Comparison of ENCODE assay signal across 20 cellular contexts in the genomic region with DNA sequence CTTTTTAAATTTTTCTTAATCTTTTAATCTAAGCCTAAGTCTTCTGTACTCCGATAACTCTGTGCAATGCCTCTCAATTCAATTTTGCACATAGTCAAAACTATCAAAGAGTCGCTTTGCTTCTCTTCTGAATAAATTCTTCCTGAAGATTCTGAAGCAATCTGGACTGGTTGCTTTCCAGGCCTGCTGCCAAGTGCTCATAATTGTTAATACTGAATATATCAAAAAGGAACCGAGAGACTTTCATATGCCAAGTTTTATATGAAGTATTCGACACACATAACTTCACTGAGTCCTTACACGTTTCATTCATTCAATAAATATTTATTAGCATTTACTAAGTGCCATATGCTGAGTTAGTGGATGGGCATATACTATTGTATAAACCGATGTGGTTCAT.
"Had no signal": no experiment of that assay in that cellular context is flagged by ENCODE, and none has a peak within 500 bp of the region (broad histone marks: within the 10 kb centered on the region; RNA-seq: fewer than 3 reads in every experiment).

No MANE protein-coding gene starts in this region.

- H3K27ac ChIP-seq: Peyer's patch, RWPE1 had no signal

- H3K4me1 Mint-ChIP-seq: activated B cell treated with CpG ODN at 0.5 μM for 24 hours; activated CD4-positive, alpha-beta T cell treated with anti-CD3 and anti-CD28 coated beads, Interleukin-2, amount 10 ng/mL, durations not matched to agents 24 days and 14 days; activated CD8-positive, alpha-beta memory T cell treated with anti-CD3 and anti-CD28 coated beads, Interleukin-2, amount 10 ng/mL, durations not matched to agents 7 days and 5 days; T-helper 17 cell had no signal

- H3K27ac Mint-ChIP-seq: activated B cell treated with CpG ODN at 0.5 μM for 24 hours; activated CD4-positive, alpha-beta T cell treated with anti-CD3 and anti-CD28 coated beads, Interleukin-2, amount 10 ng/mL, durations not matched to agents 24 days and 14 days; activated CD8-positive, alpha-beta memory T cell treated with anti-CD3 and anti-CD28 coated beads, Interleukin-2, amount 10 ng/mL, durations not matched to agents 7 days and 5 days; activated naive CD4-positive, alpha-beta T cell treated with anti-CD3 and anti-CD28 coated beads for 36 hours; activated naive CD8-positive, alpha-beta T cell; activated T-cell treated with anti-CD3 and anti-CD28 coated beads, Interleukin-2, amount 50 U/mL, for 24 hours; T-helper 17 cell had no signal

- H3K4me3 Mint-ChIP-seq: activated B cell treated with CpG ODN at 0.5 μM for 24 hours; activated CD4-positive, alpha-beta T cell treated with anti-CD3 and anti-CD28 coated beads, Interleukin-2, amount 10 ng/mL, durations not matched to agents 24 days and 14 days; activated CD8-positive, alpha-beta memory T cell treated with anti-CD3 and anti-CD28 coated beads, Interleukin-2, amount 10 ng/mL, durations not matched to agents 7 days and 5 days; activated naive CD4-positive, alpha-beta T cell treated with anti-CD3 and anti-CD28 coated beads for 36 hours; activated naive CD8-positive, alpha-beta T cell; activated T-cell treated with anti-CD3 and anti-CD28 coated beads, Interleukin-2, amount 50 U/mL, for 24 hours; T-helper 17 cell had no signal

- H3K4me3 ChIP-seq: Peyer's patch had no signal

- H3K36me3 ChIP-seq: Peyer's patch had no signal

- DNase-seq: activated B cell treated with CpG ODN at 0.5 μM for 24 hours; activated CD4-positive, alpha-beta T cell treated with anti-CD3 and anti-CD28 coated beads for 1 hour; activated CD4-positive, alpha-beta T cell treated with anti-CD3 and anti-CD28 coated beads, Interleukin-2, amount 10 ng/mL, durations not matched to agents 24 days and 14 days; activated CD4-positive, alpha-beta T cell treated with anti-CD3 and anti-CD28 coated beads, Interleukin-2, amount 50 U/mL, for 48 hours; activated CD8-positive, alpha-beta memory T cell treated with anti-CD3 and anti-CD28 coated beads, Interleukin-2, amount 10 ng/mL, durations not matched to agents 7 days and 5 days; activated gamma-delta T cell; activated naive CD4-positive, alpha-beta T cell treated with anti-CD3 and anti-CD28 coated beads for 36 hours; activated T-cell treated with anti-CD3 and anti-CD28 coated beads, Interleukin-2, amount 50 U/mL, for 24 hours; KG1; NCI-H1048; NCI-H146; NCI-H187 treated with DMSO at 0.1 percent for 48 hours; NCI-H2081 treated with DMSO at 0.1 percent for 48 hours; NCI-H524; Peyer's patch; SHP77 treated with DMSO at 0.1 percent for 48 hours; T-helper 17 cell; T-helper 9 cell had no signal

- H3K9me3 Mint-ChIP-seq: activated B cell treated with CpG ODN at 0.5 μM for 24 hours; activated CD4-positive, alpha-beta T cell treated with anti-CD3 and anti-CD28 coated beads, Interleukin-2, amount 10 ng/mL, durations not matched to agents 24 days and 14 days; activated naive CD4-positive, alpha-beta T cell treated with anti-CD3 and anti-CD28 coated beads for 36 hours; activated T-cell treated with anti-CD3 and anti-CD28 coated beads, Interleukin-2, amount 50 U/mL, for 24 hours had no signal

- ATAC-seq: activated CD8-positive, alpha-beta memory T cell treated with anti-CD3 and anti-CD28 coated beads, Interleukin-2, amount 10 ng/mL, durations not matched to agents 7 days and 5 days; T-helper 17 cell had no signal

- H3K9me3 ChIP-seq: Peyer's patch had no signal

- H3K27me3 Mint-ChIP-seq: activated CD4-positive, alpha-beta T cell treated with anti-CD3 and anti-CD28 coated beads, Interleukin-2, amount 10 ng/mL, durations not matched to agents 24 days and 14 days; activated naive CD8-positive, alpha-beta T cell; activated T-cell treated with anti-CD3 and anti-CD28 coated beads, Interleukin-2, amount 50 U/mL, for 24 hours had no signal

- H3K36me3 Mint-ChIP-seq: activated CD8-positive, alpha-beta memory T cell treated with anti-CD3 and anti-CD28 coated beads, Interleukin-2, amount 10 ng/mL, durations not matched to agents 7 days and 5 days; activated naive CD8-positive, alpha-beta T cell had no signal

- H3K4me1 ChIP-seq: Peyer's patch had no signal

- H3K27me3 ChIP-seq: Peyer's patch had no signal
